In the genomic region with DNA sequence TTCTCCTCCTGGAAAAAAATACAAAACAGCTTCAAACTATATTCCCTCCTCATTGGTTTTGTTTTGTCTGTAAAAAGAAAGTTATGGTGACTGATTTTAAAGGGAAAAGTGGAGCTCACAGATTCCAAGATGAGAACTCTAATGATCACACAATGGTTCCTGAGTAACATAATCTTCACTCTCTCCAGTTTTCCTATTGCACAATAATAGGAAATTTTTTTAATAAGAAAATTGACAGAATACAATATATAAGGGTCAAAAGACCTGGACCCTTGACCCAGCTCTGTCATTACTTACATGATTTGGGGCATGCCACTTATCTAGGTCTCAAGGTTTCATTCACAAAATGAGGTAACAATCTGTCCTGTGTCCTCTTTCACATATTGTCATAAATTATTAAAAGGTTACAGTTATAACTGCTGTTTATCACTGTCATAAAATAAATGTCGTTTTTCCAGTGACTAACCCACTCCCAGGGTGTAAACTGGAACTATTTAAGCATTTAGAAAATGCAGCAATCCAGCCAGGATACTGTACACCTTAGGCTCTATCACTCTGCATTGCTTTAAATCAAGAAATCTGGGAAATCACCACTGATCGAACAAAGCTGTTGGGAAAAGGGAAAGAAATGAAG, we compare ENCODE assay signal across 10 cellular contexts. TPM values are rescaled to one million over a fixed set of nuclear protein-coding genes. Genes with fewer than 3 reads are reported as not detected.
DNase-seq lines count a peak whose midpoint lies in the region; ATAC-seq, FAIRE-seq and TF ChIP-seq lines count a peak whose summit lies in the region.
"Had no signal": no experiment of that assay in that cellular context is flagged by ENCODE, and none has a peak within 500 bp of the region (broad histone marks: within the 10 kb centered on the region; RNA-seq: fewer than 3 reads in every experiment).

No MANE protein-coding gene starts in this region.

- intact Hi-C loops in CD8-positive, alpha-beta T cell (cut with DNase I, micrococcal nuclease), result loop anchor here (1.0 to 10.0 kb wide), 5 partner anchors 10 to 732 kb away; a partner anchor contains a TSS
- intact Hi-C loops in pancreas (cut with DNase I), result no loop called here

- peak overlapping the region; percentile 86 for H3K27ac Mint-ChIP-seq in CD8-positive, alpha-beta T cell
- peak overlapping the region; percentile 69 for H3K27ac Mint-ChIP-seq in central memory CD8-positive, alpha-beta T cell (ENCODE audit: low read depth)

- peak; percentile 13 for FAIRE-seq in pancreas (lab: Jason Lieb, UNC)

- CTCF ChIA-PET in CD8-positive, alpha-beta T cell (lab: Charles Lee), result interaction anchor here (1.2 to 3.2 kb wide), 5 partner anchors 20 to 110 kb away, joined by 3 to 17 read pairs (median 5); no protein-coding TSS in a partner anchor

- TF ChIP-seq CTCF in CD8-positive, alpha-beta T cell (IDR thresholded peaks at IDR 0.05), result no peak
- TF ChIP-seq CTCF in pancreas (IDR thresholded peaks at IDR 0.05), result no peak

- H3K4me3 Mint-ChIP-seq in CD8-positive, alpha-beta T cell, result peak overlapping the region; percentile 77
- peak overlapping the region; percentile 88 for H3K4me3 Mint-ChIP-seq in central memory CD8-positive, alpha-beta T cell

- H3K27ac ChIP-seq in CD8-positive, alpha-beta T cell (ENCODE audit: low read depth, low read length), result peak overlapping the region; percentile 78
- H3K27ac ChIP-seq in KOPT-K1 (ENCODE audit: low read depth, low read length, poor library complexity, severe bottlenecking), result peak overlapping the region; percentile 90
- peak overlapping the region in 2 of 4 donors; percentile 56 to 92 for H3K27ac ChIP-seq in pancreas

- H3K9me3 Mint-ChIP-seq in CD8-positive, alpha-beta T cell, result peaks cover 4% of the 10 kb centered on the region
- H3K9me3 Mint-ChIP-seq in central memory CD8-positive, alpha-beta T cell, result no peaks in the 10 kb centered on the region

- no peaks in the 10 kb centered on the region for H3K9me3 ChIP-seq in CD8-positive, alpha-beta T cell (ENCODE audit: low read length)
- H3K9me3 ChIP-seq in KOPT-K1 (ENCODE audit: insufficient read depth, low read length, poor library complexity, severe bottlenecking) (peaks cover 11% of the 10 kb centered on the region), pancreas (no peaks in the 10 kb centered on the region)

- no peaks in the 10 kb centered on the region for H3K27me3 Mint-ChIP-seq in CD8-positive, alpha-beta T cell (ENCODE audit: low read depth)
- H3K27me3 Mint-ChIP-seq in central memory CD8-positive, alpha-beta T cell, result no peaks in the 10 kb centered on the region

- DNase-seq in CD8-positive, alpha-beta T cell, result no peak
- no peak for DNase-seq in central memory CD8-positive, alpha-beta T cell (ENCODE audit: low spot score in 2 of 2)
- DNase-seq in pancreas (no peak), GM19238 (ENCODE audit: insufficient read length, low spot score) (no peak), NCI-H146 treated with DMSO at 0.1 percent for 48 hours (lab: John Stamatoyannopoulos, UW; ENCODE audit: unreplicated experiment) (no peak), SHP77 treated with DMSO at 0.1 percent for 48 hours (lab: John Stamatoyannopoulos, UW) (no peak)
- DNase-seq: activated CD4-positive, CD25-positive, alpha-beta regulatory T cell; COR-L47; stimulated activated CD4-positive, alpha-beta T cell treated with anti-CD3 and anti-CD28 coated beads, Interleukin-4, amount 100 ng/mL, for 4 hours had no signal

- ATAC-seq in CD8-positive, alpha-beta T cell, result no peak
- no peak for ATAC-seq in central memory CD8-positive, alpha-beta T cell (replicated peaks; ENCODE audit: extremely low read depth, poor library complexity, severe bottlenecking)
- no peak for ATAC-seq in pancreas

- H3K27me3 ChIP-seq in CD8-positive, alpha-beta T cell (ENCODE audit: insufficient read depth, low read length), result no peaks in the 10 kb centered on the region
- no peaks in the 10 kb centered on the region for H3K27me3 ChIP-seq in pancreas

- WGBS in pancreas, 2 donors, result 11 to 14% methylated on average over 2 of the region's 2 CpGs

- H3K4me1 Mint-ChIP-seq in CD8-positive, alpha-beta T cell (ENCODE audit: low read depth), result peaks cover 67% of the 10 kb centered on the region
- peaks cover 68% of the 10 kb centered on the region for H3K4me1 Mint-ChIP-seq in central memory CD8-positive, alpha-beta T cell

- H3K36me3 Mint-ChIP-seq in CD8-positive, alpha-beta T cell, result peaks cover 63% of the 10 kb centered on the region
- H3K36me3 Mint-ChIP-seq in central memory CD8-positive, alpha-beta T cell (ENCODE audit: insufficient read depth), result peaks cover 40% of the 10 kb centered on the region

- H3K36me3 ChIP-seq in CD8-positive, alpha-beta T cell (ENCODE audit: insufficient read depth, low read length), result peaks cover 13% of the 10 kb centered on the region
- H3K36me3 ChIP-seq in KOPT-K1 (ENCODE audit: insufficient read depth, low read length), result peaks cover 46% of the 10 kb centered on the region
- H3K36me3 ChIP-seq in pancreas, result no peaks in the 10 kb centered on the region

- POLR2A ChIA-PET in CD8-positive, alpha-beta T cell (lab: Charles Lee), result interaction anchor here (0.5 to 6.6 kb wide), 7 partner anchors 9 to 111 kb away, joined by 3 to 112 read pairs (median 3); no protein-coding TSS in a partner anchor

- peak overlapping the region; percentile 93 for H3K4me3 ChIP-seq in CD8-positive, alpha-beta T cell (ENCODE audit: low read depth, low read length)
- peak overlapping the region in 2 of 4 donors; percentile 1 to 86 for H3K4me3 ChIP-seq in pancreas

- H3K4me1 ChIP-seq in CD8-positive, alpha-beta T cell (ENCODE audit: insufficient read depth, low read length), result peaks cover 54% of the 10 kb centered on the region
- H3K4me1 ChIP-seq in pancreas, result peaks cover 30 to 48% (median 44%) of the 10 kb centered on the region in 3 donors

RNA-seq across cellular contexts. Expression of a gene that starts 4.1 kb away (rescaled TPM):
- 100 to 1,000 TPM; 226 to 229 TPM for total RNA-seq in CD8-positive, alpha-beta T cell
- 10 to 100 TPM; 56.0 to 72.1 (median 59.4) TPM for total RNA-seq in pancreas
- polyA plus RNA-seq in pancreas, result 10 to 100 TPM; 14.1 to 21.0 TPM

Comparison
In these comparisons a context has a peak if more than half of its experiments do, and no peak if none do; other contexts are left out.
1. intact Hi-C loops: an anchor here in CD8-positive, alpha-beta T cell (1.0 to 10.0 kb wide); none called in pancreas.